1 cellular context compared by ENCODE assay signal in genomic region chr13:58906329-58907007, GRCh38.
TF ChIP-seq lines count a peak whose summit lies in the region.

No MANE protein-coding gene starts in this region.

TF ChIP-seq in H1, 55 proteins besides CTCF, POLR2A, EP300 and RAD21:
- TF ChIP-seq SIN3A (conservative IDR thresholded peaks at IDR 0.05 in 1 of 2, IDR thresholded peaks at IDR 0.05 in 1 of 2; ENCODE audit: low read depth in 1 of 2, low read length in 2 of 2) (no peak), FOSL1 (IDR thresholded peaks at IDR 0.05; ENCODE audit: insufficient read depth, low read depth, low read length) (no peak), KDM4A (IDR thresholded peaks at IDR 0.05; ENCODE audit: low read depth, low read length, severe bottlenecking) (no peak), RBBP5 (IDR thresholded peaks at IDR 0.05; ENCODE audit: borderline replicate concordance, low read depth, low read length) (no peak), NANOG (IDR thresholded peaks at IDR 0.05; ENCODE audit: insufficient read depth, low read depth, low read length, poor library complexity, severe bottlenecking) (no peak), CHD1 (IDR thresholded peaks at IDR 0.05; ENCODE audit: low read depth, low read length) (no peak), JUND (IDR thresholded peaks at IDR 0.05; ENCODE audit: low read length) (no peak), GABPA (IDR thresholded peaks at IDR 0.05; ENCODE audit: borderline replicate concordance, insufficient read depth, low read length) (no peak), E2F6 (IDR thresholded peaks at IDR 0.05) (no peak), SP4 (IDR thresholded peaks at IDR 0.05; ENCODE audit: low read length) (no peak), PHF8 (conservative IDR thresholded peaks at IDR 0.05; ENCODE audit: low read depth, low read length) (no peak), SAP30 (IDR thresholded peaks at IDR 0.05; ENCODE audit: insufficient read depth, insufficient replicate concordance, low read length) (no peak), POU5F1 (IDR thresholded peaks at IDR 0.05; ENCODE audit: low read depth, low read length) (no peak), CBX8 (IDR thresholded peaks at IDR 0.05; ENCODE audit: borderline replicate concordance, low read depth, low read length) (no peak), KDM5A (IDR thresholded peaks at IDR 0.05; ENCODE audit: low read length) (no peak)
